ENCODE assay signal across 8 cellular contexts in the genomic region with DNA sequence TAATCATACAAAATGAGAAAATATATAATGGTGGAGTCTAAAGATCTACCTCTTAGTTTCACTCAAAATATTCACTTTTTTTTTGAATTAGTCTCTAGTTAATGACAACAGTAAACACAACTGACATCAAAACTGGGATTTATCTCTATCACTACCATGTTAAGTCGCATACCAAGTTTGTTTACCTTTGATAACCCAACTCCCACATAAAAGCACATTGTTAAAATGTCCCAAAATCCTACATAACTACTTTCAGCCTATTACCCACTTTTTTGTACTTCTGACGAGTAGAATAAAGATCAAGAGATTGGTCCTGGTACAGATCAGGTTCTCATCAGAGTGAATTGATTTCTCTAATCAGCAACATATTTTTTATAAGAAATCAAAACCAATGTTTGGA.
"Had no signal": no experiment of that assay in that cellular context is flagged by ENCODE, and none has a peak within 500 bp of the region (broad histone marks: within the 10 kb centered on the region; RNA-seq: fewer than 3 reads in every experiment).

No MANE protein-coding gene starts in this region.

- DNase-seq: GDM1, GF-D8 had no signal

- H3K4me3 ChIP-seq: GM12878 had no signal

- ATAC-seq: GM12878 had no signal

- FAIRE-seq: G401.6, GM12878, GM12891, GM12892, GM18507, GM19239 had no signal
